8 cellular contexts compared by ENCODE assay signal in the genomic region with DNA sequence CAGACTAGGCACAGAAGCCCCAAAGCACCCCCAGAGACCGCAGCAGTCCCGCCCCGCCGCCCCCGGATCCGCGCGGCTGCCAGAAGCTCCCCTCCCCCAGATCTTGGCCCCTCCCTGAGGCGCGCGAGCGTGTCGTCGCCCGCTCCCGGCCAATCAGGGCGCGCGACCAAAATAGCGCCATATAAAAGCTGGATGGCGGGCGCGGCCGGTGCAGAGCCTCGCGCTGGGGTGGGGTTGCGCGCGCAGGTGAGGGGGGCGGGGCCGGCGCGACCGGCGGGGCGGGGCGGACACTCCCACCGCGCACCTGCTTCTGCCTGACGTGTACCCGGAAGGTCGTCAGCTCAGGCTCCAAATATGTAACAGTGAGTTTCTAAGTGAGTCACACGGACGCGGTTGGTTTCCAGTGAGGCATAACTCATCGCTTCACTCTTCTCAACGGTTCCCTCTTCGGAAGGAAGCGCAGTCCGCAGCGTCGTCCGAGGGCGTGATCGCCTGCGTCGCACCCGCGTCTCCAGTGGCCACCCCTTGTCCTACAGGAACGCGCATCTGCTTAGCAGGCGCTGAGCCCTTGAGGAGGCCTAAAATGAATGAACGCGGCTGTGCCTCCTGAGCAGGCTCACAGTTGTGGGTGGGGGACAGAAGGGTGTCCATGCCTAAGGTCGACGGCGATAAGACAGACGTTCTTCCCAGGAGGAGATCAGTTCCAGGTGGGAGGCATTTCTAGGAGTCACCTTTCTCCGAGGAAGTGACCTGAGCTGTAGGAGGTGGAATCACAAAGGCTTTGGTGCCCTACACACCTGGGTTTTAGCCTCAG. TPM values are rescaled to one million over a fixed set of nuclear protein-coding genes. Genes with fewer than 3 reads are reported as not detected.
DNase-seq lines count a peak whose midpoint lies in the region; ATAC-seq and TF ChIP-seq lines count a peak whose summit lies in the region.

No MANE protein-coding gene starts in this region.

- H3K36me3 Mint-ChIP-seq in activated naive CD8-positive, alpha-beta T cell treated with anti-CD3 and anti-CD28 coated beads for 36 hours: peaks cover 8% of the 10 kb centered on the region

- H3K9me3 ChIP-seq in cardiac muscle cell (ENCODE audit: low read depth) (no peaks in the 10 kb centered on the region), upper lobe of left lung (no peaks in the 10 kb centered on the region)

- peak; percentile 39 for TF ChIP-seq CTCF in GM12873 (IDR thresholded peaks at IDR 0.05; ENCODE audit: insufficient read depth, low read depth, low read length, missing control alignments)
- no peak for TF ChIP-seq CTCF in NB4 (IDR thresholded peaks at IDR 0.05; ENCODE audit: low read depth, low read length)
- no peak for TF ChIP-seq CTCF in cardiac muscle cell (IDR thresholded peaks at IDR 0.05; ENCODE audit: low read depth, low read length)
- peak in 4 of 6 experiments; percentile 32 to 77 (median 62) for TF ChIP-seq CTCF in upper lobe of left lung (IDR thresholded peaks at IDR 0.05)

- peak in 2 of 4 donors; percentile 51 to 66 for TF ChIP-seq EP300 in upper lobe of left lung (IDR thresholded peaks at IDR 0.05)

- H3K27me3 Mint-ChIP-seq in activated naive CD8-positive, alpha-beta T cell treated with anti-CD3 and anti-CD28 coated beads for 36 hours: no peaks in the 10 kb centered on the region

- TF ChIP-seq POLR2A in NB4 (IDR thresholded peaks at IDR 0.05; ENCODE audit: extremely low read depth, insufficient read length) (peak; percentile 75), upper lobe of left lung (IDR thresholded peaks at IDR 0.05) (peak in 3 of 4 donors; percentile 37 to 80 (median 79))

- H3K27ac ChIP-seq in cardiac muscle cell (peak overlapping the region; percentile 81), upper lobe of left lung (peak overlapping the region; percentile 82 to 97 (median 92))

- H3K4me3 ChIP-seq in NB4 (ENCODE audit: low read depth, low read length) (peak overlapping the region; percentile 76), cardiac muscle cell (peak overlapping the region; percentile 37), upper lobe of left lung (peak overlapping the region in 3 of 4 donors; percentile 39 to 49 (median 45))

- peak overlapping the region; percentile 99 for H3K27ac Mint-ChIP-seq in activated naive CD8-positive, alpha-beta T cell treated with anti-CD3 and anti-CD28 coated beads for 36 hours

- H3K4me1 ChIP-seq in cardiac muscle cell (ENCODE audit: low read depth) (no peaks in the 10 kb centered on the region), upper lobe of left lung (peaks cover 5 to 20% (median 11%) of the 10 kb centered on the region in 4 donors)

- peak overlapping the region; percentile 83 for H3K4me3 Mint-ChIP-seq in activated naive CD8-positive, alpha-beta T cell treated with anti-CD3 and anti-CD28 coated beads for 36 hours

- no peaks in the 10 kb centered on the region for H3K36me3 ChIP-seq in cardiac muscle cell
- no peaks in the 10 kb centered on the region for H3K36me3 ChIP-seq in upper lobe of left lung

- DNase-seq in NB4 (ENCODE audit: low read depth) (peak; percentile 99), SKM-1 (lab: John Stamatoyannopoulos, UW; ENCODE audit: unreplicated experiment) (peak; percentile 82), cardiac muscle cell (ENCODE audit: low read depth in 1 of 2, low spot score in 1 of 2) (peak; percentile 90), pons (ENCODE audit: low spot score) (peak; percentile 49), upper lobe of left lung (peak; percentile 94 to 97)
- peak; percentile 98 for DNase-seq in activated naive CD8-positive, alpha-beta T cell treated with anti-CD3 and anti-CD28 coated beads for 36 hours

- H3K27me3 ChIP-seq in cardiac muscle cell (no peaks in the 10 kb centered on the region), upper lobe of left lung (no peaks in the 10 kb centered on the region)

- 0 to 5% methylated on average over 6 to 41 of the region's 69 CpGs for WGBS in upper lobe of left lung, 2 donors

- H3K9me3 Mint-ChIP-seq in activated naive CD8-positive, alpha-beta T cell treated with anti-CD3 and anti-CD28 coated beads for 36 hours: peaks cover 6% of the 10 kb centered on the region

- H3K4me1 Mint-ChIP-seq in activated naive CD8-positive, alpha-beta T cell treated with anti-CD3 and anti-CD28 coated beads for 36 hours: peaks cover 37% of the 10 kb centered on the region

- ATAC-seq in HG02571 (IDR thresholded peaks at IDR 0.05; ENCODE audit: unreplicated experiment) (peak; percentile 90), upper lobe of left lung (ENCODE audit: low FRiP score in 2 of 2) (peak; percentile 94 to 95)

RNA-seq across cellular contexts. Expression of a gene that starts 50.6 kb away (rescaled TPM):
- 100 to 1,000 TPM; 218 to 227 TPM for total RNA-seq in activated naive CD8-positive, alpha-beta T cell treated with anti-CD3 and anti-CD28 coated beads for 36 hours
- total RNA-seq in cardiac muscle cell: 356 and 401 TPM in 2 replicates
- polyA plus RNA-seq in cardiac muscle cell: 375 and 448 TPM in 2 replicates
- total RNA-seq in upper lobe of left lung: 100 to 1,000 TPM; 188 to 810 (median 346) TPM

Comparison
In these comparisons a context has a peak if more than half of its experiments do, and no peak if none do; other contexts are left out.
1. Peak in every context shown above with its lines: DNase-seq, ATAC-seq, H3K4me3 ChIP-seq and H3K27ac ChIP-seq.
2. CTCF ChIP-seq: peak in GM12873 (single experiment) and upper lobe of left lung (4 of 6); none in NB4 (single experiment) and cardiac muscle cell (single experiment).
3. DNase-seq: peak in every context shown above with its lines; median percentile 99 in NB4; 98 in activated naive CD8-positive, alpha-beta T cell treated with anti-CD3 and anti-CD28 coated beads for 36 hours; 96 in upper lobe of left lung; 90 in cardiac muscle cell; 82 in SKM-1; 49 in pons.